Comparison of ENCODE assay signal across 14 cellular contexts in the genomic region with DNA sequence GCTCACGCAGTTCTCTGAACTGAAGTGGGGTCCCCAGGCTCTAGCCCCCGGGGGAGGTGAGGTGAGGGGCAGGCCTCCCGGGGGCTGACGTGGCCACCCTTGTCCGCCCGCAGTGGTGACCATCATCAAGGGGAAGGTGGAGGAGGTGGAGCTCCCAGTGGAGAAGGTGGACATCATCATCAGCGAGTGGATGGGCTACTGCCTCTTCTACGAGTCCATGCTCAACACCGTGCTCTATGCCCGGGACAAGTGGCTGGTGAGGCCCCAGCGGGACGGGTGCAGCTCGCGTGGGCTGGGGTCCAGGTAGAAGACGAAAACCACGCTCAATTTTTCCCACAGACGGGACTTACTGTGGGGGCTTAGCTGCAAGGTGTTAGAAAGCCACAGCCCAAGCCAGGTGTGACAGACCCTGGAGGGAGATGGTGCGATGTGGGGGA. TPM values are rescaled to one million over a fixed set of nuclear protein-coding genes. Genes with fewer than 3 reads are reported as not detected.
DNase-seq lines count a peak whose midpoint lies in the region; ATAC-seq and TF ChIP-seq lines count a peak whose summit lies in the region.
"Had no signal": no experiment of that assay in that cellular context is flagged by ENCODE, and none has a peak within 500 bp of the region (broad histone marks: within the 10 kb centered on the region; RNA-seq: fewer than 3 reads in every experiment).

No MANE protein-coding gene starts in this region.

- no peak for TF ChIP-seq POLR2A in gastrocnemius medialis (IDR thresholded peaks at IDR 0.05)

- peaks cover 11% of the 10 kb centered on the region for H3K36me3 Mint-ChIP-seq in activated naive CD4-positive, alpha-beta T cell treated with anti-CD3 and anti-CD28 coated beads, Interleukin-2, amount 50 U/mL, for 24 hours
- H3K36me3 Mint-ChIP-seq in activated naive CD4-positive, alpha-beta T cell treated with anti-CD3 and anti-CD28 coated beads, Interleukin-2, amount 10 ng/mL, durations not matched to agents 7 days and 5 days: peaks cover 44% of the 10 kb centered on the region
- peaks cover 91% of the 10 kb centered on the region for H3K36me3 Mint-ChIP-seq in dendritic cell treated with granulocyte-macrophage colony-stimulating factor and Interleukin-4, amounts not matched to agents 40 ng/mL and 50 ng/mL, for 4 days (ENCODE audit: low read depth)
- H3K36me3 Mint-ChIP-seq in stimulated activated naive B cell treated with anti-CD40 and anti-IgM and Interleukin-4, amounts not matched to agents 10 μg/mL and 1 μg/mL and 100 μg/mL, for 72 hours: peaks cover 47 to 64% of the 10 kb centered on the region in 2 donors

- H3K9ac ChIP-seq in OCI-LY1 (ENCODE audit: low read length): no peak overlapping the region

- CTCF ChIA-PET in activated naive CD4-positive, alpha-beta T cell treated with anti-CD3 and anti-CD28 coated beads, Interleukin-2, amount 10 ng/mL, durations not matched to agents 7 days and 5 days (lab: Charles Lee): no interaction called here

- no peak for ATAC-seq in stimulated activated naive B cell treated with anti-CD40 and anti-IgM and Interleukin-4, amounts not matched to agents 10 μg/mL and 1 μg/mL and 100 μg/mL, for 72 hours (replicated peaks)
- no peak for ATAC-seq in gastrocnemius medialis

- in situ Hi-C loops in gastrocnemius medialis (cut with MboI; ENCODE audit: low sequenced_read_pairs in 4 of 4) (no loop called here), ACHN (cut with HindIII; ENCODE audit: low pct_ligation_motif_present, low pct_unique_long_range_greater_than_20kb, low sequenced_read_pairs) (no loop called here)

- H3K79me2 ChIP-seq in OCI-LY1 (ENCODE audit: insufficient read depth, low read length): peaks cover 18% of the 10 kb centered on the region

- H3K36me3 ChIP-seq in OCI-LY1 (ENCODE audit: insufficient read depth, low read length) (peaks cover 83% of the 10 kb centered on the region), gastrocnemius medialis (peaks cover 0 to 62% of the 10 kb centered on the region in 2 donors)

- no peaks in the 10 kb centered on the region for H3F3A ChIP-seq in OCI-LY1 (ENCODE audit: insufficient read depth, low read length)

- no peak overlapping the region for H2AFZ ChIP-seq in OCI-LY1 (ENCODE audit: low read length)

- H3K27me3 ChIP-seq in OCI-LY1 (ENCODE audit: insufficient read depth, low read length) (no peaks in the 10 kb centered on the region), gastrocnemius medialis (no peaks in the 10 kb centered on the region)
- H3K27me3 ChIP-seq: MG63, SJCRH30 had no signal

- no peak for DNase-seq in activated naive CD4-positive, alpha-beta T cell treated with anti-CD3 and anti-CD28 coated beads, Interleukin-2, amount 10 ng/mL, durations not matched to agents 7 days and 5 days
- no peak for DNase-seq in stimulated activated naive B cell treated with anti-CD40 and anti-IgM and Interleukin-4, amounts not matched to agents 10 μg/mL and 1 μg/mL and 100 μg/mL, for 72 hours
- no peak for DNase-seq in gastrocnemius medialis
- DNase-seq in ACHN: no peak
- no peak for DNase-seq in central memory CD4-positive, alpha-beta T cell
- DNase-seq: GOT3, MG63, NCI-H1105, NCI-H187 treated with DMSO at 0.1 percent for 48 hours, NCI-H446 treated with DMSO at 0.1 percent for 48 hours, SJCRH30 had no signal

- H3K9me3 ChIP-seq in OCI-LY1 (ENCODE audit: low read length) (no peaks in the 10 kb centered on the region), gastrocnemius medialis (no peaks in the 10 kb centered on the region)
- H3K9me3 ChIP-seq: MG63, SJCRH30 had no signal

- TF ChIP-seq CTCF in OCI-LY1 (IDR thresholded peaks at IDR 0.05; ENCODE audit: low read length) (no peak), gastrocnemius medialis (IDR thresholded peaks at IDR 0.05 in 4 of 5, conservative IDR thresholded peaks at IDR 0.05 in 1 of 5) (no peak)

- H3K4me3 Mint-ChIP-seq in activated naive CD4-positive, alpha-beta T cell treated with anti-CD3 and anti-CD28 coated beads, Interleukin-2, amount 50 U/mL, for 24 hours: no peak overlapping the region
- H3K4me3 Mint-ChIP-seq in activated naive CD4-positive, alpha-beta T cell treated with anti-CD3 and anti-CD28 coated beads, Interleukin-2, amount 10 ng/mL, durations not matched to agents 7 days and 5 days: no peak overlapping the region
- no peak overlapping the region for H3K4me3 Mint-ChIP-seq in dendritic cell treated with granulocyte-macrophage colony-stimulating factor and Interleukin-4, amounts not matched to agents 40 ng/mL and 50 ng/mL, for 4 days
- H3K4me3 Mint-ChIP-seq in stimulated activated naive B cell treated with anti-CD40 and anti-IgM and Interleukin-4, amounts not matched to agents 10 μg/mL and 1 μg/mL and 100 μg/mL, for 72 hours: no peak overlapping the region

- no peaks in the 10 kb centered on the region for H3K27me3 Mint-ChIP-seq in activated naive CD4-positive, alpha-beta T cell treated with anti-CD3 and anti-CD28 coated beads, Interleukin-2, amount 50 U/mL, for 24 hours
- H3K27me3 Mint-ChIP-seq in activated naive CD4-positive, alpha-beta T cell treated with anti-CD3 and anti-CD28 coated beads, Interleukin-2, amount 10 ng/mL, durations not matched to agents 7 days and 5 days: no peaks in the 10 kb centered on the region
- H3K27me3 Mint-ChIP-seq in dendritic cell treated with granulocyte-macrophage colony-stimulating factor and Interleukin-4, amounts not matched to agents 40 ng/mL and 50 ng/mL, for 4 days: peaks cover 4% of the 10 kb centered on the region
- no peaks in the 10 kb centered on the region for H3K27me3 Mint-ChIP-seq in stimulated activated naive B cell treated with anti-CD40 and anti-IgM and Interleukin-4, amounts not matched to agents 10 μg/mL and 1 μg/mL and 100 μg/mL, for 72 hours

- H3K4me1 Mint-ChIP-seq in activated naive CD4-positive, alpha-beta T cell treated with anti-CD3 and anti-CD28 coated beads, Interleukin-2, amount 50 U/mL, for 24 hours: peaks cover 21% of the 10 kb centered on the region
- peaks cover 25% of the 10 kb centered on the region for H3K4me1 Mint-ChIP-seq in activated naive CD4-positive, alpha-beta T cell treated with anti-CD3 and anti-CD28 coated beads, Interleukin-2, amount 10 ng/mL, durations not matched to agents 7 days and 5 days
- peaks cover 44% of the 10 kb centered on the region for H3K4me1 Mint-ChIP-seq in dendritic cell treated with granulocyte-macrophage colony-stimulating factor and Interleukin-4, amounts not matched to agents 40 ng/mL and 50 ng/mL, for 4 days (ENCODE audit: low read depth)
- H3K4me1 Mint-ChIP-seq in stimulated activated naive B cell treated with anti-CD40 and anti-IgM and Interleukin-4, amounts not matched to agents 10 μg/mL and 1 μg/mL and 100 μg/mL, for 72 hours: peaks cover 39 to 57% of the 10 kb centered on the region in 2 donors

- peak overlapping the region; percentile 77 for H3K27ac Mint-ChIP-seq in activated naive CD4-positive, alpha-beta T cell treated with anti-CD3 and anti-CD28 coated beads, Interleukin-2, amount 50 U/mL, for 24 hours
- no peak overlapping the region for H3K27ac Mint-ChIP-seq in activated naive CD4-positive, alpha-beta T cell treated with anti-CD3 and anti-CD28 coated beads, Interleukin-2, amount 10 ng/mL, durations not matched to agents 7 days and 5 days
- peak overlapping the region; percentile 57 for H3K27ac Mint-ChIP-seq in dendritic cell treated with granulocyte-macrophage colony-stimulating factor and Interleukin-4, amounts not matched to agents 40 ng/mL and 50 ng/mL, for 4 days
- peak overlapping the region; percentile 62 for H3K27ac Mint-ChIP-seq in stimulated activated naive B cell treated with anti-CD40 and anti-IgM and Interleukin-4, amounts not matched to agents 10 μg/mL and 1 μg/mL and 100 μg/mL, for 72 hours

- H3K27ac ChIP-seq in OCI-LY1 (ENCODE audit: low read depth, low read length, poor library complexity, severe bottlenecking): peak overlapping the region; percentile 2
- H3K27ac ChIP-seq in gastrocnemius medialis: no peak overlapping the region
- H3K27ac ChIP-seq: SJCRH30 had no signal

- no peaks in the 10 kb centered on the region for H3K9me3 Mint-ChIP-seq in activated naive CD4-positive, alpha-beta T cell treated with anti-CD3 and anti-CD28 coated beads, Interleukin-2, amount 50 U/mL, for 24 hours
- no peaks in the 10 kb centered on the region for H3K9me3 Mint-ChIP-seq in activated naive CD4-positive, alpha-beta T cell treated with anti-CD3 and anti-CD28 coated beads, Interleukin-2, amount 10 ng/mL, durations not matched to agents 7 days and 5 days
- H3K9me3 Mint-ChIP-seq in dendritic cell treated with granulocyte-macrophage colony-stimulating factor and Interleukin-4, amounts not matched to agents 40 ng/mL and 50 ng/mL, for 4 days: no peaks in the 10 kb centered on the region
- H3K9me3 Mint-ChIP-seq in stimulated activated naive B cell treated with anti-CD40 and anti-IgM and Interleukin-4, amounts not matched to agents 10 μg/mL and 1 μg/mL and 100 μg/mL, for 72 hours: no peaks in the 10 kb centered on the region

- no peak overlapping the region for H3K4me2 ChIP-seq in OCI-LY1 (ENCODE audit: low read length)

- H3K4me3 ChIP-seq in OCI-LY1 (ENCODE audit: low read depth, low read length, poor library complexity, severe bottlenecking) (no peak overlapping the region), gastrocnemius medialis (no peak overlapping the region)
- H3K4me3 ChIP-seq: MG63, SJCRH30 had no signal

- intact Hi-C loops in dendritic cell treated with granulocyte-macrophage colony-stimulating factor and Interleukin-4, amounts not matched to agents 40 ng/mL and 50 ng/mL, for 4 days (cut with micrococcal nuclease): no loop called here
- intact Hi-C loops in gastrocnemius medialis (cut with DNase I; ENCODE audit: low total_unique reads): no loop called here

- no peaks in the 10 kb centered on the region for H4K20me1 ChIP-seq in OCI-LY1 (ENCODE audit: insufficient read depth, low read length)

- H3K4me1 ChIP-seq in OCI-LY1 (ENCODE audit: insufficient read depth, low read length, severe bottlenecking) (peaks cover 22% of the 10 kb centered on the region), gastrocnemius medialis (peaks cover 23 to 25% of the 10 kb centered on the region in 2 donors)

- H3K9me2 ChIP-seq in OCI-LY1 (ENCODE audit: low read depth, low read length): no peaks in the 10 kb centered on the region

RNA-seq across cellular contexts. Expression of gene ADM5, which starts 5.6 kb away (rescaled TPM):
- total RNA-seq in gastrocnemius medialis: 1 to 10 TPM in 3 of 4 donors, not detected in 1; 1.0 to 2.1 (median 1.4) TPM

RNA-seq across cellular contexts. Expression of gene PRMT1, which starts 6.8 kb away (rescaled TPM):
- 100 to 1,000 TPM; 190 to 242 (median 229) TPM for total RNA-seq in gastrocnemius medialis

RNA-seq across cellular contexts. Expression of gene CPT1C, which starts 7.1 kb away (rescaled TPM):
- total RNA-seq in gastrocnemius medialis: under 1 TPM in 3 of 4 donors, not detected in 1; 0.26 to 0.97 (median 0.73) TPM

RNA-seq across cellular contexts. Expression of gene BCL2L12, which starts 18.1 kb away (rescaled TPM):
- total RNA-seq in gastrocnemius medialis: 10 to 100 TPM; 10.7 to 12.9 (median 11.8) TPM

RNA-seq across cellular contexts. Expression of gene IRF3, which starts 18.2 kb away (rescaled TPM):
- total RNA-seq in gastrocnemius medialis: 10 to 100 TPM; 11.0 to 18.6 (median 13.7) TPM
